Comparison of ENCODE assay signal across 21 cellular contexts in genomic region chr2:75324716-75325291, GRCh38.
"Had no signal": no experiment of that assay in that cellular context is flagged by ENCODE, and none has a peak within 500 bp of the region (broad histone marks: within the 10 kb centered on the region; RNA-seq: fewer than 3 reads in every experiment).

No MANE protein-coding gene starts in this region.

- H3K27me3 ChIP-seq: cardiac muscle cell, hepatocyte, neutrophil, transverse colon had no signal

- H3K79me2 ChIP-seq: hepatocyte had no signal

- H2AFZ ChIP-seq: hepatocyte had no signal

- H3K36me3 ChIP-seq: cardiac muscle cell, neutrophil, thoracic aorta, transverse colon had no signal

- ATAC-seq: left ventricle myocardium superior; naive thymus-derived CD4-positive, alpha-beta T cell; right cardiac atrium; stimulated activated naive B cell treated with anti-CD40 and anti-IgM and Interleukin-4, amounts not matched to agents 10 μg/mL and 1 μg/mL and 100 μg/mL, for 72 hours; stimulated activated naive CD8-positive, alpha-beta T cell treated with anti-CD3 and anti-CD28 coated beads, Interleukin-15, amount 100 ng/mL, for 72 hours had no signal

- H3K27ac ChIP-seq: cardiac muscle cell, foreskin keratinocyte, hepatocyte, neutrophil, thoracic aorta, transverse colon had no signal

- H3K4me2 ChIP-seq: hepatocyte, smooth muscle cell had no signal

- H3K4me3 ChIP-seq: cardiac muscle cell, hepatocyte, lung, smooth muscle cell, thoracic aorta, transverse colon had no signal

- H3K4me1 ChIP-seq: foreskin keratinocyte, transverse colon had no signal

- H3K9me3 ChIP-seq: neutrophil, thoracic aorta, transverse colon had no signal

- DNase-seq: cerebellar nuclear complex; endodermal cell; head of caudate nucleus; kidney; left cardiac atrium; left ventricle myocardium superior; naive thymus-derived CD4-positive, alpha-beta T cell; posterior cingulate gyrus; right cardiac atrium; stimulated activated CD4-positive, alpha-beta T cell treated with anti-CD3 and anti-CD28 coated beads, Interleukin-1b, Interleukin-23, amount 100 ng/mL, for 48 hours; stimulated activated CD4-positive, alpha-beta T cell treated with anti-CD3 and anti-CD28 coated beads, Interleukin-4, amount 100 ng/mL, for 24 hours; stimulated activated naive B cell treated with anti-CD40 and anti-IgM and Interleukin-4, amounts not matched to agents 10 μg/mL and 1 μg/mL and 100 μg/mL, for 72 hours; stimulated activated naive CD8-positive, alpha-beta T cell treated with anti-CD3 and anti-CD28 coated beads, Interleukin-15, amount 100 ng/mL, for 72 hours; transverse colon had no signal
